ENCODE assay signal across 10 cellular contexts in the genomic region with DNA sequence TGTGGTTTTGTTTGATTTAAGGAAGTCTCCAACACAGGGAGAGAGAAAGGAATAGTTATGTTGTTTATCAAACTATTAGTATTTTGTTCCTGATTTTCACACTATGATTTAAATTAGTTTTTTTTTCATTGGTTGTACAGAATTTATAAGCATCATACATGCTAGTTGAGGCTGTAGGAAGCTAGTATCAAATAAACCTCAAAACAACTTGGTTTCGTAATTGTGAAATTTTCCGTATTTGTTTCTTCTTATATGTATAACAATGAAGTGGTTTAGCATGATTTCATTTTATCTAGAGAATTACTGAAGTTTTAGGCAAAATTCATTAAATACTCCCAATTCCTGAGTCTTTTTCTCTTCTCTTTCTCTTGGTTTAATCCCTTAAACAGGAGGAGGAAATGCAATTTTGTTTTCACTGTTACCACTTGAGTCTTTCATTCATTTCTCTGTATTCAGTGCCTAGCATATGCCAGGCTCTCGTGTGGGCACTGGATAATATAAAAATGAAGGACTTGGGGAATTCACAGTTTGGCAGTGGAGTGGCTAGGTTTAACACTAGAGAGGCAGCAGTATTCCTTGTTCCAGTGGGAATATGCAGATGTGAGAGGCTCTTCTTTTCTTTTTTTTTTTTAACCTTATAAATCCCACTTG. TPM values are rescaled to one million over a fixed set of nuclear protein-coding genes. Genes with fewer than 3 reads are reported as not detected.
A peak's percentile ranks its signal among the peaks of the same experiment; 100 is the strongest.
DNase-seq lines count a peak whose midpoint lies in the region; ATAC-seq and TF ChIP-seq lines count a peak whose summit lies in the region.
"Had no signal": no experiment of that assay in that cellular context is flagged by ENCODE, and none has a peak within 500 bp of the region (broad histone marks: within the 10 kb centered on the region; RNA-seq: fewer than 3 reads in every experiment).

No MANE protein-coding gene starts in this region.

- H3K27me3 Mint-ChIP-seq in activated T-helper 17 cell treated with anti-CD3 and anti-CD28 coated beads, Interleukin-2, amount 50 U/mL, for 72 hours, result no peaks in the 10 kb centered on the region
- H3K27me3 Mint-ChIP-seq in stimulated activated naive B cell treated with anti-CD40 and anti-IgM and Interleukin-4, amounts not matched to agents 10 μg/mL and 1 μg/mL and 100 μg/mL, for 72 hours, result no peaks in the 10 kb centered on the region

- no peak overlapping the region for H3K4ac ChIP-seq in mesendoderm (ENCODE audit: low read depth, low read length)

- no peaks in the 10 kb centered on the region for H3K9me3 ChIP-seq in SK-N-SH

- H3F3A ChIP-seq in SK-N-SH (replicated peaks; ENCODE audit: insufficient read depth), result peaks cover 8% of the 10 kb centered on the region

- TF ChIP-seq RAD21 in SK-N-SH (IDR thresholded peaks at IDR 0.05; ENCODE audit: low read length), result no peak

- no peak overlapping the region for H3K4me3 ChIP-seq in SK-N-SH (ENCODE audit: low read depth in 2 of 2, low read length in 1 of 2)
- no peak overlapping the region for H3K4me3 ChIP-seq in mesendoderm (ENCODE audit: low read length)

- no peak overlapping the region for H2BK5ac ChIP-seq in mesendoderm (ENCODE audit: low read length)

- H3K4me1 Mint-ChIP-seq in activated T-helper 17 cell treated with anti-CD3 and anti-CD28 coated beads, Interleukin-2, amount 50 U/mL, for 72 hours, result peaks cover 47% of the 10 kb centered on the region
- H3K4me1 Mint-ChIP-seq in stimulated activated naive B cell treated with anti-CD40 and anti-IgM and Interleukin-4, amounts not matched to agents 10 μg/mL and 1 μg/mL and 100 μg/mL, for 72 hours, result peaks cover 44 to 73% of the 10 kb centered on the region in 2 donors

- peak overlapping the region; percentile 99 for H3K4me3 Mint-ChIP-seq in activated T-helper 17 cell treated with anti-CD3 and anti-CD28 coated beads, Interleukin-2, amount 50 U/mL, for 72 hours
- H3K4me3 Mint-ChIP-seq in stimulated activated naive B cell treated with anti-CD40 and anti-IgM and Interleukin-4, amounts not matched to agents 10 μg/mL and 1 μg/mL and 100 μg/mL, for 72 hours, result peak overlapping the region; percentile 83 to 90

- H3K27ac ChIP-seq in SK-N-SH (ENCODE audit: low read depth in 2 of 2, low read length in 1 of 2) (peak overlapping the region in 1 of 2 experiments; percentile 27; a peak in 1 of 4 replicates), mesendoderm (ENCODE audit: low read depth, low read length) (no peak overlapping the region)

- no peaks in the 10 kb centered on the region for H4K20me1 ChIP-seq in SK-N-SH (ENCODE audit: insufficient read depth)

- H3K4me2 ChIP-seq in SK-N-SH (peak overlapping the region; percentile 66), mesendoderm (ENCODE audit: low read length) (no peak overlapping the region)

- H3K79me2 ChIP-seq in SK-N-SH (ENCODE audit: insufficient read depth), result peaks cover 4% of the 10 kb centered on the region; the same call in 1 of the 2 replicates
- H3K79me2 ChIP-seq in mesendoderm (ENCODE audit: control insufficient read depth, insufficient read depth, low read length), result no peaks in the 10 kb centered on the region

- no peaks in the 10 kb centered on the region for H3K79me1 ChIP-seq in mesendoderm (ENCODE audit: low read length)

- DNase-seq in SK-N-SH, result no peak
- DNase-seq in iris pigment epithelial cell (ENCODE audit: low read depth), result peak; percentile 26
- no peak for DNase-seq in stimulated activated naive B cell treated with anti-CD40 and anti-IgM and Interleukin-4, amounts not matched to agents 10 μg/mL and 1 μg/mL and 100 μg/mL, for 72 hours
- no peak for DNase-seq in RPMI8226
- no peak for DNase-seq in mesendoderm
- DNase-seq: SHP77; stimulated activated CD4-positive, alpha-beta T cell treated with anti-CD3 and anti-CD28 coated beads, Interleukin-2, amount 100 ng/mL, for 48 hours had no signal

- H3K36me3 ChIP-seq in SK-N-SH (replicated peaks in 1 of 2; ENCODE audit: control insufficient read depth in 1 of 2, insufficient read depth in 2 of 2, low read length in 1 of 2), result peaks cover 0 to 3% of the 10 kb centered on the region in 2 experiments
- H3K36me3 ChIP-seq in mesendoderm (ENCODE audit: control insufficient read depth, insufficient read depth, low read length), result no peaks in the 10 kb centered on the region

- H2BK15ac ChIP-seq in mesendoderm (replicated peaks; ENCODE audit: low read depth), result no peak overlapping the region

- H3K27me3 ChIP-seq in SK-N-SH (ENCODE audit: insufficient read depth), result no peaks in the 10 kb centered on the region
- no peaks in the 10 kb centered on the region for H3K27me3 ChIP-seq in mesendoderm (ENCODE audit: insufficient read depth, low read length, poor library complexity)

- H3K4me1 ChIP-seq in SK-N-SH (ENCODE audit: control insufficient read depth in 1 of 2, insufficient read depth in 2 of 2, low read depth in 1 of 2, low read length in 1 of 2) (peaks cover 10 to 12% of the 10 kb centered on the region in 2 experiments; a peak in 3 of 4 replicates), mesendoderm (ENCODE audit: control insufficient read depth, low read depth, low read length) (peaks cover 2% of the 10 kb centered on the region)

- no peak for TF ChIP-seq EP300 in SK-N-SH (IDR thresholded peaks at IDR 0.05; ENCODE audit: borderline replicate concordance in 1 of 2, low read depth in 1 of 2, low read length in 1 of 2)

- H3K36me3 Mint-ChIP-seq in activated T-helper 17 cell treated with anti-CD3 and anti-CD28 coated beads, Interleukin-2, amount 50 U/mL, for 72 hours (ENCODE audit: low read depth), result peaks cover 64% of the 10 kb centered on the region
- H3K36me3 Mint-ChIP-seq in stimulated activated naive B cell treated with anti-CD40 and anti-IgM and Interleukin-4, amounts not matched to agents 10 μg/mL and 1 μg/mL and 100 μg/mL, for 72 hours, result peaks cover 19 to 30% of the 10 kb centered on the region in 2 donors

- no peak overlapping the region for H4K8ac ChIP-seq in mesendoderm (ENCODE audit: low read depth, low read length)

- WGBS in SK-N-SH (ENCODE audit: low lambda C conversion rate), result 96% methylated on average over 3 of the region's 3 CpGs
- no CpG with 5 or more reads among the region's 3 CpGs for WGBS in mesendoderm (ENCODE audit: extremely low coverage, insufficient coverage, low lambda C conversion rate)

- no peak overlapping the region for H2AFZ ChIP-seq in SK-N-SH (ENCODE audit: low read depth)

- peak overlapping the region; percentile 99 for H3K27ac Mint-ChIP-seq in activated T-helper 17 cell treated with anti-CD3 and anti-CD28 coated beads, Interleukin-2, amount 50 U/mL, for 72 hours
- H3K27ac Mint-ChIP-seq in stimulated activated naive B cell treated with anti-CD40 and anti-IgM and Interleukin-4, amounts not matched to agents 10 μg/mL and 1 μg/mL and 100 μg/mL, for 72 hours, result peak overlapping the region; percentile 87

- H3K9me2 ChIP-seq in SK-N-SH, result no peaks in the 10 kb centered on the region

- POLR2A ChIA-PET in SK-N-SH (lab: Yijun Ruan, JAX), result no interaction called here

- no peak for TF ChIP-seq CTCF in SK-N-SH (IDR thresholded peaks at IDR 0.05)

- H4K5ac ChIP-seq in mesendoderm (ENCODE audit: low read length), result no peak overlapping the region

- H2BK120ac ChIP-seq in mesendoderm (ENCODE audit: low read depth, low read length), result no peak overlapping the region

- no peak overlapping the region for H2AK5ac ChIP-seq in mesendoderm (ENCODE audit: low read length)

- H3K18ac ChIP-seq in mesendoderm (ENCODE audit: low read length), result no peak overlapping the region

- CTCF ChIA-PET in SK-N-SH (lab: Yijun Ruan, JAX), result interaction anchor here (1.1 to 2.0 kb wide), 3 partner anchors 23 to 78 kb away, joined by 3 to 7 read pairs (median 6); no protein-coding TSS in a partner anchor

- ATAC-seq in SK-N-SH treated with all-trans-retinoic acid at 6 μM for 48 hours (no peak), HG03521 (IDR thresholded peaks at IDR 0.05; ENCODE audit: unreplicated experiment) (no peak)
- no peak for ATAC-seq in activated T-helper 17 cell treated with anti-CD3 and anti-CD28 coated beads, Interleukin-2, amount 50 U/mL, for 72 hours (replicated peaks)
- no peak for ATAC-seq in stimulated activated naive B cell treated with anti-CD40 and anti-IgM and Interleukin-4, amounts not matched to agents 10 μg/mL and 1 μg/mL and 100 μg/mL, for 72 hours (replicated peaks)

- no peaks in the 10 kb centered on the region for H3K9me3 Mint-ChIP-seq in activated T-helper 17 cell treated with anti-CD3 and anti-CD28 coated beads, Interleukin-2, amount 50 U/mL, for 72 hours
- H3K9me3 Mint-ChIP-seq in stimulated activated naive B cell treated with anti-CD40 and anti-IgM and Interleukin-4, amounts not matched to agents 10 μg/mL and 1 μg/mL and 100 μg/mL, for 72 hours, result no peaks in the 10 kb centered on the region

- H3K9ac ChIP-seq in SK-N-SH (0 out of 2 replicates have a peak overlapping the region, but pooled peaks have one; percentile 22), mesendoderm (ENCODE audit: low read length) (no peak overlapping the region)

- no peak overlapping the region for H3K56ac ChIP-seq in mesendoderm (ENCODE audit: low read length)

- no peak overlapping the region for H3K23ac ChIP-seq in mesendoderm (ENCODE audit: low read length)

TF ChIP-seq in SK-N-SH, 30 proteins besides CTCF, POLR2A, EP300 and RAD21:
- TF ChIP-seq SIN3A (IDR thresholded peaks at IDR 0.05; ENCODE audit: borderline replicate concordance, low read depth, low read length) (no peak), GATA2 (CRISPR knock-in tag; IDR thresholded peaks at IDR 0.05) (no peak), GABPA (IDR thresholded peaks at IDR 0.05; ENCODE audit: low read depth) (no peak)
TF ChIP-seq in SK-N-SH: peak in this region for 0.

RNA-seq across cellular contexts. Expression of a gene that starts 1.8 kb away (rescaled TPM):
- 6.5 and 8.9 TPM in 2 replicates for polyA plus RNA-seq in SK-N-SH (2012; rRNA removed)
- polyA plus RNA-seq in SK-N-SH (2012; cell fraction: cytosol; rRNA removed), result 10.1 and 11.0 TPM in 2 replicates
- polyA plus RNA-seq in SK-N-SH (2012; cell fraction: nucleus; rRNA removed), result 6.1 and 10.5 TPM in 2 replicates
- 100 to 1,000 TPM; 112 to 130 TPM for total RNA-seq in activated T-helper 17 cell treated with anti-CD3 and anti-CD28 coated beads, Interleukin-2, amount 50 U/mL, for 72 hours
- polyA plus RNA-seq in mesendoderm (2013, experiment 1 of 2), result 6.6 TPM
- 7.1 TPM for polyA plus RNA-seq in mesendoderm (2013, experiment 2 of 2)

RNA-seq across cellular contexts. Expression of a gene that starts 50.3 kb away (rescaled TPM):
- not detected in 2 replicates for polyA plus RNA-seq in SK-N-SH (2012; rRNA removed)
- polyA plus RNA-seq in SK-N-SH (2012; cell fraction: cytosol; rRNA removed), result under 0.01 and 0.01 TPM in 2 replicates
- polyA plus RNA-seq in SK-N-SH (2012; cell fraction: nucleus; rRNA removed), result 0.05 TPM in 1 of 2 replicates, not detected in the other
- total RNA-seq in activated T-helper 17 cell treated with anti-CD3 and anti-CD28 coated beads, Interleukin-2, amount 50 U/mL, for 72 hours, result 10 to 100 TPM in 1 of 2 donors, 1 to 10 TPM in 1; 7.6 to 28.4 TPM
- 0.14 TPM for polyA plus RNA-seq in mesendoderm (2013, experiment 1 of 2)
- 0.14 TPM for polyA plus RNA-seq in mesendoderm (2013, experiment 2 of 2)
